Comparison of ENCODE assay signal across 12 cellular contexts in genomic region chr18:79855147-79855910, GRCh38. TPM values are rescaled to one million over a fixed set of nuclear protein-coding genes. Genes with fewer than 3 reads are reported as not detected.
A peak's percentile ranks its signal among the peaks of the same experiment; 100 is the strongest.
DNase-seq lines count a peak whose midpoint lies in the region; ATAC-seq and TF ChIP-seq lines count a peak whose summit lies in the region.
"Had no signal": no experiment of that assay in that cellular context is flagged by ENCODE, and none has a peak within 500 bp of the region (broad histone marks: within the 10 kb centered on the region; RNA-seq: fewer than 3 reads in every experiment).

No MANE protein-coding gene starts in this region.

- CTCF ChIA-PET in IMR-90 (lab: Yijun Ruan, JAX): no interaction called here
- CTCF ChIA-PET in CD4-positive, alpha-beta memory T cell (lab: Charles Lee; ENCODE audit: partially characterized antibody): no interaction called here

- no peaks in the 10 kb centered on the region for H3K4me1 Mint-ChIP-seq in CD4-positive, alpha-beta memory T cell
- H3K4me1 Mint-ChIP-seq: activated T-helper 17 cell treated with anti-CD3 and anti-CD28 coated beads, Interleukin-2, amount 50 U/mL, for 72 hours had no signal

- H2AK5ac ChIP-seq in IMR-90 (ENCODE audit: low read depth, low read length): no peak overlapping the region

- no peak for TF ChIP-seq CTCF in IMR-90 (conservative IDR thresholded peaks at IDR 0.05; ENCODE audit: low read depth, low read length)
- TF ChIP-seq CTCF in gastrocnemius medialis (IDR thresholded peaks at IDR 0.05 in 4 of 5, conservative IDR thresholded peaks at IDR 0.05 in 1 of 5): no peak

- H4K8ac ChIP-seq in IMR-90 (ENCODE audit: low read depth in 2 of 2, low read length in 2 of 2): no peak overlapping the region

- peak overlapping the region; percentile 26 for H2AFZ ChIP-seq in IMR-90 (replicated peaks; ENCODE audit: low read length, poor library complexity)

- BruUV-seq in IMR-90 (replicated peaks; lab: Mats Ljungman, UMichigan): no TSS peak

- DNase-seq in IMR-90: no peak
- DNase-seq in mesenteric fat pad (ENCODE audit: low spot score): peak; percentile 51
- no peak for DNase-seq in stimulated activated CD4-positive, alpha-beta T cell treated with anti-CD3 and anti-CD28 coated beads, Interleukin-12 subunit alpha, Interleukin-12 subunit beta, amount 100 ng/mL, for 4 hours
- no peak for DNase-seq in NCI-H2107 treated with DMSO at 0.1 percent for 48 hours (lab: John Stamatoyannopoulos, UW; ENCODE audit: unreplicated experiment)
- DNase-seq in gastrocnemius medialis: no peak
- no peak for DNase-seq in CD4-positive, alpha-beta memory T cell
- DNase-seq: left colon had no signal

- H3K4me3 Mint-ChIP-seq in CD4-positive, alpha-beta memory T cell: no peak overlapping the region
- H3K4me3 Mint-ChIP-seq: activated T-helper 17 cell treated with anti-CD3 and anti-CD28 coated beads, Interleukin-2, amount 50 U/mL, for 72 hours had no signal

- no peak overlapping the region for H2BK20ac ChIP-seq in IMR-90 (ENCODE audit: low read depth, low read length)

- H3K4me1 ChIP-seq in IMR-90 (ENCODE audit: control insufficient read depth, insufficient read depth, low read length) (peaks cover 2% of the 10 kb centered on the region; the same call in 1 of the 2 replicates), gastrocnemius medialis (peaks cover 0 to 7% of the 10 kb centered on the region in 2 donors)
- H3K4me1 ChIP-seq in CD4-positive, alpha-beta memory T cell (ENCODE audit: insufficient read depth, low read length): no peaks in the 10 kb centered on the region
- H3K4me1 ChIP-seq: SJSA1, vagina had no signal

- H3K4ac ChIP-seq in IMR-90 (ENCODE audit: low read depth, low read length): no peak overlapping the region

- no peak overlapping the region for H3K27ac ChIP-seq in IMR-90 (ENCODE audit: insufficient read depth, low read length)
- no peak overlapping the region for H3K27ac ChIP-seq in gastrocnemius medialis
- no peak overlapping the region for H3K27ac ChIP-seq in CD4-positive, alpha-beta memory T cell (ENCODE audit: low read depth, low read length)
- H3K27ac ChIP-seq: SJSA1, vagina had no signal

- H4K91ac ChIP-seq in IMR-90 (ENCODE audit: insufficient read depth, low read depth, low read length): no peak overlapping the region

- H3K27me3 ChIP-seq in IMR-90 (ENCODE audit: control insufficient read depth, insufficient read depth, low read length) (no peaks in the 10 kb centered on the region), gastrocnemius medialis (peaks cover 15 to 39% (median 16%) of the 10 kb centered on the region in 3 donors)
- no peaks in the 10 kb centered on the region for H3K27me3 ChIP-seq in CD4-positive, alpha-beta memory T cell (ENCODE audit: insufficient read depth, low read length)
- H3K27me3 ChIP-seq: SJSA1, vagina had no signal

- in situ Hi-C loops in IMR-90 (cut with MboI; ENCODE audit: low sequenced_read_pairs): no loop called here
- in situ Hi-C loops in gastrocnemius medialis (cut with MboI; ENCODE audit: low sequenced_read_pairs in 4 of 4): no loop called here

- H2BK120ac ChIP-seq in IMR-90 (ENCODE audit: low read depth, low read length): no peak overlapping the region

- H3K27me3 Mint-ChIP-seq in CD4-positive, alpha-beta memory T cell: peaks cover 13% of the 10 kb centered on the region in 2 donors

- TF ChIP-seq POLR2A in GM18505 (IDR thresholded peaks at IDR 0.05; ENCODE audit: borderline replicate concordance, extremely low read depth, insufficient read depth, insufficient read length) (no peak), IMR-90 (IDR thresholded peaks at IDR 0.05; ENCODE audit: low read depth, low read length) (no peak), gastrocnemius medialis (IDR thresholded peaks at IDR 0.05) (no peak)

- POLR2A ChIA-PET in IMR-90 (lab: Charles Lee; ENCODE audit: unreplicated experiment): no interaction called here
- POLR2A ChIA-PET in CD4-positive, alpha-beta memory T cell (lab: Charles Lee; ENCODE audit: partially characterized antibody): no interaction called here

- no peaks in the 10 kb centered on the region for H3K79me1 ChIP-seq in IMR-90 (ENCODE audit: low read depth in 1 of 2, low read length in 2 of 2)

- no peak overlapping the region for H3K4me3 ChIP-seq in IMR-90 (ENCODE audit: insufficient read depth, low read depth, low read length)
- no peak overlapping the region for H3K4me3 ChIP-seq in gastrocnemius medialis
- H3K4me3 ChIP-seq in CD4-positive, alpha-beta memory T cell (ENCODE audit: low read length in 2 of 2): no peak overlapping the region
- H3K4me3 ChIP-seq: SJSA1, vagina had no signal

- H3K18ac ChIP-seq in IMR-90 (ENCODE audit: low read depth, low read length): no peak overlapping the region

- no peak for TF ChIP-seq RAD21 in IMR-90 (IDR thresholded peaks at IDR 0.05; ENCODE audit: low read length)

- 85% methylated on average over 10 of the region's 17 CpGs; no CpG with 5 or more reads in 1 of the 2 experiments for WGBS in IMR-90 (ENCODE audit: extremely low coverage in 2 of 2, insufficient read length in 1 of 2), 2 experiments

- H3K36me3 Mint-ChIP-seq in CD4-positive, alpha-beta memory T cell: no peaks in the 10 kb centered on the region

- no peak overlapping the region for H3K27ac Mint-ChIP-seq in CD4-positive, alpha-beta memory T cell
- H3K27ac Mint-ChIP-seq: activated T-helper 17 cell treated with anti-CD3 and anti-CD28 coated beads, Interleukin-2, amount 50 U/mL, for 72 hours had no signal

- H4K20me1 ChIP-seq in IMR-90 (ENCODE audit: insufficient read depth, low read length): no peaks in the 10 kb centered on the region

- no peak overlapping the region for H2BK15ac ChIP-seq in IMR-90 (ENCODE audit: low read depth, low read length)

- ATAC-seq in GM18505 (IDR thresholded peaks at IDR 0.05; ENCODE audit: unreplicated experiment): peak; percentile 94
- peak; percentile 67 for ATAC-seq in GM21515 (IDR thresholded peaks at IDR 0.05; ENCODE audit: unreplicated experiment)
- no peak for ATAC-seq in IMR-90 (ENCODE audit: low read depth)
- no peak for ATAC-seq in gastrocnemius medialis
- ATAC-seq: activated T-helper 17 cell treated with anti-CD3 and anti-CD28 coated beads, Interleukin-2, amount 50 U/mL, for 72 hours; left colon had no signal

- intact Hi-C loops in IMR-90 (cut with micrococcal nuclease): no loop called here
- intact Hi-C loops in gastrocnemius medialis (cut with DNase I; ENCODE audit: low total_unique reads): no loop called here
- intact Hi-C loops in CD4-positive, alpha-beta memory T cell (cut with micrococcal nuclease): no loop called here

- H2BK5ac ChIP-seq in IMR-90 (ENCODE audit: low read depth, low read length, poor library complexity, severe bottlenecking): no peak overlapping the region

- no peak overlapping the region for H2AK9ac ChIP-seq in IMR-90 (replicated peaks; ENCODE audit: low read depth, low read length, poor library complexity)

- no peak overlapping the region for H3K56ac ChIP-seq in IMR-90 (ENCODE audit: extremely low read depth, insufficient read depth, low read length)

- H3K36me3 ChIP-seq in IMR-90 (ENCODE audit: control insufficient read depth, insufficient read depth, low read length): no peaks in the 10 kb centered on the region
- no peaks in the 10 kb centered on the region for H3K36me3 ChIP-seq in gastrocnemius medialis
- H3K36me3 ChIP-seq in CD4-positive, alpha-beta memory T cell (ENCODE audit: insufficient read depth, low read length): no peaks in the 10 kb centered on the region
- H3K36me3 ChIP-seq: SJSA1, vagina had no signal

- dilution Hi-C loops in IMR-90 (cut with HindIII; ENCODE audit: low sequenced_read_pairs, unreplicated experiment): no loop called here

- peaks cover 3% of the 10 kb centered on the region for H3K9me1 ChIP-seq in IMR-90 (ENCODE audit: insufficient read depth, low read length)

- H3K14ac ChIP-seq in IMR-90 (replicated peaks; ENCODE audit: low read depth, low read length): no peak overlapping the region

- H3K4me2 ChIP-seq in IMR-90 (ENCODE audit: low read depth, low read length): no peak overlapping the region

- no peak overlapping the region for H4K5ac ChIP-seq in IMR-90 (ENCODE audit: low read depth, low read length)

- H3K9me3 Mint-ChIP-seq in CD4-positive, alpha-beta memory T cell: peaks cover 0 to 4% (median 0%) of the 10 kb centered on the region in 8 donors
- H3K9me3 Mint-ChIP-seq: activated T-helper 17 cell treated with anti-CD3 and anti-CD28 coated beads, Interleukin-2, amount 50 U/mL, for 72 hours had no signal

- no peaks in the 10 kb centered on the region for H3K9me3 ChIP-seq in IMR-90 (ENCODE audit: control insufficient read depth, insufficient read depth, low read length)
- no peaks in the 10 kb centered on the region for H3K9me3 ChIP-seq in gastrocnemius medialis
- no peaks in the 10 kb centered on the region for H3K9me3 ChIP-seq in CD4-positive, alpha-beta memory T cell (ENCODE audit: control insufficient read depth in 1 of 2, low read length in 2 of 2)
- H3K9me3 ChIP-seq: SJSA1, vagina had no signal

- no peak overlapping the region for H3K9ac ChIP-seq in IMR-90 (ENCODE audit: low read depth, low read length)

- H3K23ac ChIP-seq in IMR-90 (ENCODE audit: low read depth, low read length): no peak overlapping the region

TF ChIP-seq in IMR-90, 13 proteins besides CTCF, POLR2A, EP300 and RAD21 (continues in another document):
- TF ChIP-seq MAFK (IDR thresholded peaks at IDR 0.05; ENCODE audit: low read depth, low read length) (no peak), MXI1 (IDR thresholded peaks at IDR 0.05; ENCODE audit: borderline replicate concordance, low read depth, low read length) (no peak), CEBPB (IDR thresholded peaks at IDR 0.05; ENCODE audit: low read depth, low read length) (no peak), RCOR1 (IDR thresholded peaks at IDR 0.05; ENCODE audit: insufficient replicate concordance, low read length) (no peak), MAZ (IDR thresholded peaks at IDR 0.05; ENCODE audit: borderline replicate concordance, low read depth, low read length) (no peak), FOS (IDR thresholded peaks at IDR 0.05; ENCODE audit: low read depth, low read length) (no peak)
- TF ChIP-seq, protein P1, sequence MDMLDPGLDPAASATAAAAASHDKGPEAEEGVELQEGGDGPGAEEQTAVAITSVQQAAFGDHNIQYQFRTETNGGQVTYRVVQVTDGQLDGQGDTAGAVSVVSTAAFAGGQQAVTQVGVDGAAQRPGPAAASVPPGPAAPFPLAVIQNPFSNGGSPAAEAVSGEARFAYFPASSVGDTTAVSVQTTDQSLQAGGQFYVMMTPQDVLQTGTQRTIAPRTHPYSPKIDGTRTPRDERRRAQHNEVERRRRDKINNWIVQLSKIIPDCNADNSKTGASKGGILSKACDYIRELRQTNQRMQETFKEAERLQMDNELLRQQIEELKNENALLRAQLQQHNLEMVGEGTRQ (IDR thresholded peaks at IDR 0.05; ENCODE audit: low read depth, low read length): no peak

RNA-seq across cellular contexts. Expression of gene KCNG2, which starts 57.6 kb away (rescaled TPM):
- total RNA-seq in IMR-90 (2012; rRNA removed) (not detected in 2 replicates), mesenteric fat pad (0.51 TPM), gastrocnemius medialis (under 1 TPM in 1 of 4 donors, not detected in 3; 0.55 TPM)
- polyA plus RNA-seq in IMR-90 (2012; rRNA removed): 0.09 TPM in 1 of 2 replicates, not detected in the other
- 0.16 TPM in 1 of 2 replicates, not detected in the other for polyA plus RNA-seq in IMR-90 (2012; cell fraction: cytosol; rRNA removed)
- 0.07 TPM in 1 of 2 replicates, not detected in the other for polyA plus RNA-seq in IMR-90 (2012; cell fraction: nucleus; rRNA removed; ENCODE audit: low replicate concordance)
- total RNA-seq in CD4-positive, alpha-beta memory T cell: not detected
- polyA plus RNA-seq in CD4-positive, alpha-beta memory T cell: not detected
- total RNA-seq: activated T-helper 17 cell treated with anti-CD3 and anti-CD28 coated beads, Interleukin-2, amount 50 U/mL, for 72 hours; left colon; SJSA1; vagina had no signal

Comparison
In these comparisons a context has a peak if more than half of its experiments do, and no peak if none do; other contexts are left out.
1. ATAC-seq: peak in GM18505 (single experiment) and GM21515 (single experiment); none in IMR-90 (single experiment) and gastrocnemius medialis (0 of 2).